22 cellular contexts compared by ENCODE assay signal in the genomic region with DNA sequence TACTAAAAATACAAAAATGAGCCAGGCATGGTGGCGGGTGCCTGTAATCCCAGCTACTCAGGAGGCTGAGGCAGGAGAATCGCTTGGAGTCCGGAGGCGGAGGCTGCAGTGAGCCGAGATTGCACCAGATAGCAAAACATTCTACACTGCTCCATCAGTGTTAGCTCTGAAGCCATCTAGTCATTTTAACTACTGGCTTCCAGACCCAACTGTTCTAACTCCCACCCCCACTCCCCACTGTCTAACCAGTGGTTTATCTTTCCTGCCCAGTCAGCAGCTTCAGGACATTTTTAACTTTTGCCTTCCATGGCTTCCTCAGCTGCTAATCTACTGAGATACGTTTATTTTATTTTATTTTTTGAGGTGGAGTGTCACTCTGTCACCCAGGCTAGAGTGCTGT.
"Had no signal": no experiment of that assay in that cellular context is flagged by ENCODE, and none has a peak within 500 bp of the region (broad histone marks: within the 10 kb centered on the region; RNA-seq: fewer than 3 reads in every experiment).

No MANE protein-coding gene starts in this region.

- H3K4me3 ChIP-seq: dorsolateral prefrontal cortex, lung, ovary, psoas muscle, skin epidermis, spleen, thoracic aorta, tibial nerve, upper lobe of left lung had no signal

- FAIRE-seq: frontal cortex, keratinocyte, urothelium cell line had no signal

- DNase-seq: dorsolateral prefrontal cortex; effector CD4-positive, alpha-beta T cell; hypothalamus; natural killer cell; occipital lobe; ovary; psoas muscle; right cardiac atrium; spleen; stimulated activated CD4-positive, alpha-beta T cell treated with anti-CD3 and anti-CD28 coated beads, Interleukin-4, amount 100 ng/mL, for 4 hours; stimulated activated naive CD8-positive, alpha-beta T cell treated with anti-CD3 and anti-CD28 coated beads, Interleukin-15, Interleukin-2, amounts not matched to agents 100 U/mL and 50 U/mL, for 24 hours; substantia nigra; upper lobe of left lung had no signal

- ATAC-seq: left lobe of liver; natural killer cell; psoas muscle; right cardiac atrium; stimulated activated memory B cell treated with anti-CD40 and anti-IgM and Interleukin-4, amounts not matched to agents 10 μg/mL and 1 μg/mL and 100 μg/mL, for 72 hours; stimulated activated naive CD8-positive, alpha-beta T cell treated with anti-CD3 and anti-CD28 coated beads, Interleukin-15, Interleukin-2, amounts not matched to agents 100 U/mL and 50 U/mL, for 24 hours had no signal

- H3K27ac ChIP-seq: dorsolateral prefrontal cortex, ovary, psoas muscle, skin epidermis, spleen, thoracic aorta, tibial nerve, upper lobe of left lung had no signal

- H3K27me3 ChIP-seq: dorsolateral prefrontal cortex, ovary, spleen, tibial nerve, upper lobe of left lung had no signal

- H3K4me1 ChIP-seq: tibial nerve had no signal

- H3K36me3 ChIP-seq: ovary, spleen, thoracic aorta, tibial nerve, upper lobe of left lung had no signal

- H3K9me3 ChIP-seq: ovary, psoas muscle, spleen, thoracic aorta, tibial nerve, upper lobe of left lung had no signal
